ENCODE assay signal across 15 cellular contexts in the genomic region with DNA sequence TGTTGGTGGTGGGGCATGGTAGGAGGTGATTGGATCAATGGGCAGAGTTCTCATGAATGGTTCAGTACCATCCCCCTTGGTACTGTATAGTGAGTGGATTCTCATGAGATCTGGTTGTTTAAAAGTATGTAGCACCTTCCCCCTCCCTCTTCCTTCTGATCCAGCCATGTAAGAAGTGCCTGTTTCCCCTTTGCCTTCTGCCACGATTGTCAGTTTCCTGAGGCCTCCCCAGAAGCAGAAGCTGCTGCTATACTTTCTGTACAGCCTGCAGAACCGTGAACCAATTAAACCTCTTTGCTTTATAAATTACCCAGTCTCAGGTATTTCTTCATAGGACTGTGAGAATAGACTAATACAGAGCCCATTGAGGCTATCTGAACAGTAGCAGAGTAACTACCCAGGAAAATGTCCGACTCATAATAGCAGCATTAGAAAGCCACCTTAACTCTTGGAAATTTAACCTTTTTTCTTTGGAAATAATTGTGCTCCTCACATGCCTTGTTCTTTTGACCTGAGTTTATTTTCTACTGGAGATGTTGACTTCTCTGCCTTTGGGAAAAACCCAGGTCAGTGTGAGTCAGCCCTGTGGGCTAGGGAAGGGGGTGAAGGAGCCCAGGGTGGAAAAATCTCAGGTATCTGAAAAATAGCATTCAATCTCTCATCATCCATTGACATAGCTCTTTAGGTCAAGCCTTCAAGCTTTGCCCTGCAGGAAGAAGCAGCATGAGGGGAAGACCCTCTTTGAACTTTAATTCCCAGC. TPM values are rescaled to one million over a fixed set of nuclear protein-coding genes. Genes with fewer than 3 reads are reported as not detected.
DNase-seq lines count a peak whose midpoint lies in the region; ATAC-seq, FAIRE-seq and TF ChIP-seq lines count a peak whose summit lies in the region.
"Had no signal": no experiment of that assay in that cellular context is flagged by ENCODE, and none has a peak within 500 bp of the region (broad histone marks: within the 10 kb centered on the region; RNA-seq: fewer than 3 reads in every experiment).

No MANE protein-coding gene starts in this region.

- no peaks in the 10 kb centered on the region for H3F3A ChIP-seq in MM.1S (ENCODE audit: insufficient read depth, low read length)

- no peak overlapping the region for H3K4me3 Mint-ChIP-seq in MCF 10A (ENCODE audit: unreplicated experiment)
- H3K4me3 Mint-ChIP-seq: CD4-positive, alpha-beta memory T cell; stimulated activated naive CD8-positive, alpha-beta T cell treated with anti-CD3 and anti-CD28 coated beads, Interleukin-15, Interleukin-2, amounts not matched to agents 100 ng/mL and 50 ng/mL, for 24 hours had no signal

- H3K9me3 ChIP-seq in breast epithelium (no peaks in the 10 kb centered on the region), MM.1S (replicated peaks; ENCODE audit: insufficient read depth, low read length) (no peaks in the 10 kb centered on the region), Karpas-422 (ENCODE audit: low read length) (no peaks in the 10 kb centered on the region)

- no peaks in the 10 kb centered on the region for H3K36me3 Mint-ChIP-seq in MCF 10A (ENCODE audit: insufficient read depth, unreplicated experiment)
- H3K36me3 Mint-ChIP-seq: CD4-positive, alpha-beta memory T cell had no signal

- H3K36me3 ChIP-seq in breast epithelium (no peaks in the 10 kb centered on the region), MM.1S (replicated peaks; ENCODE audit: insufficient read depth, low read length) (no peaks in the 10 kb centered on the region), Karpas-422 (ENCODE audit: insufficient read depth, low read length) (no peaks in the 10 kb centered on the region)

- DNase-seq in MCF 10A (ENCODE audit: unreplicated experiment) (peak; percentile 61), breast epithelium (ENCODE audit: low spot score in 2 of 2) (no peak), RCC 7860 (ENCODE audit: low spot score) (peak; percentile 43), fibroblast of peridontal ligament (ENCODE audit: extremely low read depth) (peak; percentile 3), MM.1S (no peak), cardiac septum (ENCODE audit: low spot score) (no peak), Karpas-422 (no peak)
- DNase-seq: activated effector memory CD4-positive, alpha-beta T cell treated with anti-CD3 and anti-CD28 coated beads, Interleukin-2, amount 50 U/mL, for 16 hours; aorta; CD4-positive, alpha-beta memory T cell; NCI-H1436; NCI-H446 had no signal

- H3K4me3 ChIP-seq in breast epithelium (no peak overlapping the region), MM.1S (ENCODE audit: low read length) (no peak overlapping the region), Karpas-422 (ENCODE audit: low read length) (no peak overlapping the region)
- H3K4me3 ChIP-seq: SK-N-MC had no signal

- no peaks in the 10 kb centered on the region for H3K9me2 ChIP-seq in MM.1S (replicated peaks; ENCODE audit: insufficient read depth, low read length)
- no peaks in the 10 kb centered on the region for H3K9me2 ChIP-seq in Karpas-422 (replicated peaks; ENCODE audit: insufficient read depth, low read length)

- no peak overlapping the region for H2AFZ ChIP-seq in MM.1S (ENCODE audit: low read length)
- no peak overlapping the region for H2AFZ ChIP-seq in Karpas-422 (ENCODE audit: low read length)

- no peak overlapping the region for H3K27ac ChIP-seq in breast epithelium
- H3K27ac ChIP-seq in MM.1S (ENCODE audit: low read length): no peak overlapping the region
- no peak overlapping the region for H3K27ac ChIP-seq in Karpas-422 (ENCODE audit: low read length)
- H3K27ac ChIP-seq: SK-N-MC had no signal

- H3K9ac ChIP-seq in MM.1S (ENCODE audit: low read length) (no peak overlapping the region), Karpas-422 (ENCODE audit: low read length) (no peak overlapping the region)

- no TSS peak for BruUV-seq in MCF 10A (replicated peaks; lab: Mats Ljungman, UMichigan)

- no peaks in the 10 kb centered on the region for H4K20me1 ChIP-seq in MM.1S (ENCODE audit: insufficient read depth, low read length)
- no peaks in the 10 kb centered on the region for H4K20me1 ChIP-seq in Karpas-422 (ENCODE audit: insufficient read depth, low read depth, low read length)

- H3K4me1 ChIP-seq in breast epithelium: no peaks in the 10 kb centered on the region
- H3K4me1 ChIP-seq in MM.1S (ENCODE audit: low read length): no peaks in the 10 kb centered on the region
- no peaks in the 10 kb centered on the region for H3K4me1 ChIP-seq in Karpas-422 (ENCODE audit: low read length)

- H3K4me1 Mint-ChIP-seq in MCF 10A (ENCODE audit: insufficient read depth, unreplicated experiment): peaks cover 19% of the 10 kb centered on the region
- H3K4me1 Mint-ChIP-seq: CD4-positive, alpha-beta memory T cell had no signal

- ATAC-seq in GM18519 (IDR thresholded peaks at IDR 0.05; ENCODE audit: low FRiP score, unreplicated experiment): no peak

- CTCF ChIA-PET in MCF 10A (lab: Yijun Ruan, JAX): interaction anchor here (0.8 to 1.7 kb wide), 2 partner anchors 118 to 217 kb away, joined by 3 to 4 read pairs; no protein-coding TSS in a partner anchor

- no peak for TF ChIP-seq POLR2A in breast epithelium (IDR thresholded peaks at IDR 0.05)

- H3K27me3 ChIP-seq in breast epithelium (no peaks in the 10 kb centered on the region), MM.1S (replicated peaks; ENCODE audit: insufficient read depth, low read length) (no peaks in the 10 kb centered on the region), Karpas-422 (ENCODE audit: low read length) (no peaks in the 10 kb centered on the region)

- H3K79me2 ChIP-seq in MM.1S (ENCODE audit: low read length) (no peaks in the 10 kb centered on the region), Karpas-422 (ENCODE audit: low read length) (no peaks in the 10 kb centered on the region)

- POLR2A ChIA-PET in MCF 10A (lab: Yijun Ruan, JAX): interaction anchor here (0.7 to 1.3 kb wide), 3 partner anchors 19 to 45 kb away, joined by 3 to 6 read pairs (median 3); no protein-coding TSS in a partner anchor

- TF ChIP-seq CTCF in MCF 10A (IDR thresholded peaks at IDR 0.05; ENCODE audit: unreplicated experiment) (no peak), breast epithelium (IDR thresholded peaks at IDR 0.05) (no peak), MM.1S (IDR thresholded peaks at IDR 0.05; ENCODE audit: low read length) (no peak)

- H3K4me2 ChIP-seq in MM.1S (ENCODE audit: low read depth, low read length): no peak overlapping the region
- no peak overlapping the region for H3K4me2 ChIP-seq in Karpas-422 (ENCODE audit: low read depth, low read length, poor library complexity, severe bottlenecking)

- peak; percentile 84 for FAIRE-seq in RCC 7860 (lab: Jason Lieb, UNC)

- peak overlapping the region; percentile 91 for H3K27ac Mint-ChIP-seq in MCF 10A (ENCODE audit: low read depth, unreplicated experiment)
- H3K27ac Mint-ChIP-seq: CD4-positive, alpha-beta memory T cell; stimulated activated naive CD8-positive, alpha-beta T cell treated with anti-CD3 and anti-CD28 coated beads, Interleukin-15, Interleukin-2, amounts not matched to agents 100 ng/mL and 50 ng/mL, for 24 hours had no signal

- intact Hi-C loops in MCF 10A (cut with micrococcal nuclease) (no loop called here), breast epithelium (cut with DNase I; ENCODE audit: low total_unique reads) (no loop called here), cardiac septum (cut with DNase I) (no loop called here)

- no peaks in the 10 kb centered on the region for H3K9me3 Mint-ChIP-seq in MCF 10A (ENCODE audit: unreplicated experiment)
- H3K9me3 Mint-ChIP-seq: stimulated activated naive CD8-positive, alpha-beta T cell treated with anti-CD3 and anti-CD28 coated beads, Interleukin-15, Interleukin-2, amounts not matched to agents 100 ng/mL and 50 ng/mL, for 24 hours had no signal

- no peaks in the 10 kb centered on the region for H3K27me3 Mint-ChIP-seq in MCF 10A (ENCODE audit: insufficient read depth, unreplicated experiment)

RNA-seq across cellular contexts. Expression of gene CYP1B1, which starts 18.1 kb away (rescaled TPM):
- total RNA-seq in MCF 10A (2022) (37.2 and 53.3 TPM in 2 replicates), breast epithelium (100 to 1,000 TPM in 1 of 3 donors, 10 to 100 TPM in 2; 32.9 to 166 (median 39.0) TPM), cardiac septum (92.7 TPM)
- not detected in 2 replicates for total RNA-seq in Karpas-422 (2014; rRNA removed; shearing (Covaris generic); ENCODE audit: low replicate concordance)

Comparison
In these comparisons a context has a peak if more than half of its experiments do, and no peak if none do; other contexts are left out.
1. DNase-seq: peak in MCF 10A (single experiment), RCC 7860 (single experiment) and fibroblast of peridontal ligament (single experiment); none in breast epithelium (0 of 2), MM.1S (single experiment), cardiac septum (single experiment) and Karpas-422 (single experiment).
2. RNA of gene CYP1B1, which starts 18.1 kb away (total RNA-seq): 92.7 TPM in cardiac septum (single experiment), 32.9 to 166 TPM in breast epithelium and 37.2 to 53.3 TPM in MCF 10A; not detected in Karpas-422; every median in the first group is over 10 times any median in the second.